8 cellular contexts compared by ENCODE assay signal in the genomic region with DNA sequence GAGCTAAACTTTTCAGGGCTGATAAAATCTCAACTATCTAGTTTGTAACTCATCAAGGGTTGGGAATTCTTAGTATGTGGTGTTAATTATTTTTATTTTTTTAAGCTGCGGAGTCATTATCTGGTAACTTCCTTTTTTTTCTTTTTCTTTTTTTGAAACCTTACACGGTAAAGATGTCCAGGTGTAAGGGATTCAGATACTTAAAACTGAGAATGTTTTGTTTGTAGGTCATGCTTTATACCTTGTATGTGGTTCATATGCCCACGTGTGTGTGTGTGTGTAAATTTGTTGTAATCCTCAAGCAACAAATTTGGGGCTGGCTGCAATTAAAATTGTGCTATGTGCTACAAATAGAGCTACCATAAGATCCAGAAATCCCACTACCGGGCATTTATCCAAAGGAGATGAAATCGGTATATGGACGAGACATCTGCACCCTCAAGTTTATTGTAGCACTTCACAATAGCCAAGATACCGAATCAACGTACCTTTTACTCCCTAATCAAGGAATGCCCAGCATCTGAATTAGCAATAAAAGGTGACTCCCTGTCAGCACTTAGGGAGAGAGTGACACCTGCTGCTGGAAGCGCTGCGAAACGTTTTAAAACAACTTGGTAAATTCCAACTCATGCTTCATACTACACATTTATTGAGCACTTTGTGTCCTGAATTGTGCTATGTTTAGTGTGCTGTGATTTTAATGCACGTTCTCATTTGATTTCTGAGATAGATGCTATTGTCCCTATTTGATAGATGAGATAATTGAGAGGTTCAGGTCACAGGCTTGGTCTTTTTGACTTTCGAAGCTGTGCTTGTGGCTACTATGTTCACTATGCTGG. TPM values are rescaled to one million over a fixed set of nuclear protein-coding genes. Genes with fewer than 3 reads are reported as not detected.
DNase-seq lines count a peak whose midpoint lies in the region; FAIRE-seq and TF ChIP-seq lines count a peak whose summit lies in the region.

No MANE protein-coding gene starts in this region.

- intact Hi-C loops in kidney (cut with DNase I): loop anchor here (10.0 kb wide), 1 partner anchor 209 kb away; no protein-coding TSS in a partner anchor

- CTCF ChIA-PET in RWPE1 (lab: Yijun Ruan, JAX): interaction anchor here (0.6 to 4.7 kb wide), 8 partner anchors 10 to 230 kb away, joined by 3 to 38 read pairs (median 4); no protein-coding TSS in a partner anchor

- H3K36me3 ChIP-seq in kidney (ENCODE audit: control insufficient read depth in 1 of 2, insufficient read depth in 2 of 2, low read length in 2 of 2): peaks cover 6 to 8% of the 10 kb centered on the region in 2 donors

- no peaks in the 10 kb centered on the region for H3K9me3 ChIP-seq in kidney (ENCODE audit: control insufficient read depth in 1 of 2, low read length in 2 of 2)

- POLR2A ChIA-PET in RWPE1 (lab: Yijun Ruan, JAX; ENCODE audit: low non-redundant PET): interaction anchor here (0.7 kb wide), 1 partner anchor 118 kb away, joined by 11 read pairs; no protein-coding TSS in a partner anchor

- no peak for FAIRE-seq in kidney (lab: Jason Lieb, UNC)

- H3K27ac ChIP-seq in RWPE1 (no peak overlapping the region), kidney (ENCODE audit: low read depth in 2 of 2, low read length in 2 of 2) (no peak overlapping the region)

- no peak overlapping the region for H3K9ac ChIP-seq in kidney (ENCODE audit: low read length in 2 of 2)

- no peak for DNase-seq in AG10803 (ENCODE audit: low read depth)
- DNase-seq in RWPE1 (ENCODE audit: low spot score): no peak
- DNase-seq in kidney: no peak
- DNase-seq in activated effector memory CD4-positive, alpha-beta T cell treated with Interleukin-2 at 50 U/mL for 16 hours: no peak
- DNase-seq in kidney glomerular epithelial cell (lab: John Stamatoyannopoulos, UW): no peak
- DNase-seq in stimulated activated CD8-positive, alpha-beta memory T cell treated with anti-CD3 and anti-CD28 coated beads, Interleukin-4, amount 100 ng/mL, for 48 hours: no peak
- DNase-seq in hepatic stellate cell (ENCODE audit: low spot score): no peak

- H3K4me3 ChIP-seq in AG10803 (ENCODE audit: low read length): no peak overlapping the region
- H3K4me3 ChIP-seq in GM12875 (ENCODE audit: low read depth, low read length): no peak overlapping the region
- H3K4me3 ChIP-seq in kidney (ENCODE audit: low read length in 2 of 2): no peak overlapping the region

- peak; percentile 45 for TF ChIP-seq CTCF in AG10803 (conservative IDR thresholded peaks at IDR 0.05; ENCODE audit: low read length)
- TF ChIP-seq CTCF in GM12875 (IDR thresholded peaks at IDR 0.05; ENCODE audit: borderline replicate concordance, insufficient read depth, low read depth, low read length): 0 out of 2 replicates have a peak, but pooled peaks have one; percentile 27
- TF ChIP-seq CTCF in RWPE1 (conservative IDR thresholded peaks at IDR 0.05; ENCODE audit: low read depth): peak; percentile 36
- peak; percentile 34 for TF ChIP-seq CTCF in kidney (IDR thresholded peaks at IDR 0.05; ENCODE audit: borderline replicate concordance, extremely low read depth, insufficient read depth)

- no peaks in the 10 kb centered on the region for H3K4me1 ChIP-seq in kidney (ENCODE audit: control insufficient read depth in 1 of 2, insufficient read depth in 1 of 2, low read depth in 1 of 2, low read length in 2 of 2)

RNA-seq across cellular contexts. Expression of a gene that starts 16.1 kb away (rescaled TPM):
- total RNA-seq in kidney: 32.4 TPM
- polyA plus RNA-seq in kidney (ENCODE audit: insufficient read depth, low read depth, low replicate concordance): 91.4 TPM

RNA-seq across cellular contexts. Expression of a gene that starts 35.2 kb away (rescaled TPM):
- total RNA-seq in kidney: 87.7 TPM
- polyA plus RNA-seq in kidney (ENCODE audit: insufficient read depth, low read depth, low replicate concordance): 24.2 TPM
